12 cellular contexts compared by ENCODE assay signal in the genomic region with DNA sequence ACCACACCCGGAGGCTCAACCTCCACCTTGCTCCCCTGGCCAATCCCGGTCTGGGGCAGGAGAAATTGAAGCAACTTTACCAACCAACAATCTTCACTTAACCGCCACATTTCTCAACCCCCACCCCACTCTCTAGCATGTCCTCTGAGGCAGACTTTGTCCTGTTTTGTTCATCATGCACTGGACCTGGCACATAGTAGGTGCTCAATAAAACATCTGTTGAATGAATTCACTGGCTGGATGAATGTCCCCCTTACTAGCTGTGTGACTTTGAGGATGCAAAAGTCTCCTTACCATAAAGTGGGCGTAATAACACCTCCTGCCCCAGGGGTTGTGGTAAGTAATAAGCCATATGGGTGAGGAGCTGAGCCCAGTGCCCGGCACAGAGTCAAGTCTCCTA. TPM values are rescaled to one million over a fixed set of nuclear protein-coding genes. Genes with fewer than 3 reads are reported as not detected.
"Had no signal": no experiment of that assay in that cellular context is flagged by ENCODE, and none has a peak within 500 bp of the region (broad histone marks: within the 10 kb centered on the region; RNA-seq: fewer than 3 reads in every experiment).

No MANE protein-coding gene starts in this region.

- H3K36me3 ChIP-seq: HAP-1 had no signal

- H3K4me3 ChIP-seq: GM23248, GM23338, HAP-1 had no signal

- ATAC-seq: GM23338, HCT116 had no signal

- H3K9me3 Mint-ChIP-seq: HFFc6 had no signal

- H3K27ac Mint-ChIP-seq: GM23338, H9, HFFc6 had no signal

- H3K9ac ChIP-seq: GM23248 had no signal

- H3K27ac ChIP-seq: GM23248 had no signal

- H3K4me1 ChIP-seq: HAP-1 had no signal

- DNase-seq: GM23248, GOT3, H7, H9, HCEC 1CT, HFFc6 had no signal

- FAIRE-seq: H1, H54 had no signal

- H3K4me2 ChIP-seq: GM23338 had no signal

- H3K4me1 Mint-ChIP-seq: GM23338 had no signal

- H3K9me3 ChIP-seq: HAP-1 had no signal

- H3K4me3 Mint-ChIP-seq: GM23338, H9, HFFc6 had no signal

- H2AFZ ChIP-seq: GM23248, GM23338 had no signal

RNA-seq across cellular contexts. Expression of gene SPPL2C, which starts 5.8 kb away (rescaled TPM):
- total RNA-seq: GM23248, H1, H4, H7, H9, HFFc6 had no signal
- polyA plus RNA-seq: GM23248, GM23338, H1 had no signal

RNA-seq across cellular contexts. Expression of gene MAPT, which starts 43.9 kb away (rescaled TPM):
- total RNA-seq: GM23248 had no signal
